In the genomic region with DNA sequence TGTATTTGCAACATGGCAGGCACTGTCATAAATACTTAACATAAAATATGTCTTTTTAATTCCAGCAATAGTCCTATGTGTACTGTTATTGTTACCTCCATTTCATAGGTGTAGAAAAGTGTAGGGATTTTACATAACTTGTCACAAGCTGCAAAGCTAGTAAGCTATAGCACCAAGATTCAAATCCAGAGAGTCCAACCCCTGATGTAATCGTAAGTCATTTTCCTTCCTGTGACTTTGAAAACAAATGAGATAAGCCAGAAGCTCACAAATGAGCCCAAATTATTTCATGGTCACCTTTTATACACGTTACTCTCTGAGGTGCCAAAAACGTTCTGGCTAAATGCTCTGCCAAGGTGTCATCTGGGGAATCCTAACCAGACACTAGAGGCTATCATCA, we compare ENCODE assay signal across 17 cellular contexts. TPM values are rescaled to one million over a fixed set of nuclear protein-coding genes. Genes with fewer than 3 reads are reported as not detected.
A peak's percentile ranks its signal among the peaks of the same experiment; 100 is the strongest.
DNase-seq lines count a peak whose midpoint lies in the region; ATAC-seq and TF ChIP-seq lines count a peak whose summit lies in the region.
"Had no signal": no experiment of that assay in that cellular context is flagged by ENCODE, and none has a peak within 500 bp of the region (broad histone marks: within the 10 kb centered on the region; RNA-seq: fewer than 3 reads in every experiment).

No MANE protein-coding gene starts in this region.

- peak overlapping the region; percentile 5 for H3K27ac Mint-ChIP-seq in activated T-cell treated with anti-CD3 and anti-CD28 coated beads, Interleukin-2, amount 50 U/mL, for 72 hours
- peak overlapping the region; percentile 32 for H3K27ac Mint-ChIP-seq in WTC11
- H3K27ac Mint-ChIP-seq in effector memory CD8-positive, alpha-beta T cell = peak overlapping the region; percentile 1 to 14
- H3K27ac Mint-ChIP-seq in stimulated activated effector memory CD8-positive, alpha-beta T cell treated with anti-CD3 and anti-CD28 coated beads, Interleukin-12 subunit alpha, Interleukin-12 subunit beta, amount 100 ng/mL, for 72 hours = peak overlapping the region; percentile 51
- H3K27ac Mint-ChIP-seq in activated naive CD4-positive, alpha-beta T cell treated with anti-CD3 and anti-CD28 coated beads, Interleukin-2, amount 50 U/mL, for 72 hours = no peak overlapping the region
- H3K27ac Mint-ChIP-seq: B cell, HFFc6 had no signal

- no peaks in the 10 kb centered on the region for H3K27me3 Mint-ChIP-seq in activated T-cell treated with anti-CD3 and anti-CD28 coated beads, Interleukin-2, amount 50 U/mL, for 72 hours (ENCODE audit: low read depth)
- no peaks in the 10 kb centered on the region for H3K27me3 Mint-ChIP-seq in WTC11 (ENCODE audit: low read depth)
- no peaks in the 10 kb centered on the region for H3K27me3 Mint-ChIP-seq in effector memory CD8-positive, alpha-beta T cell
- H3K27me3 Mint-ChIP-seq: B cell; CD8-positive, alpha-beta memory T cell had no signal

- peak overlapping the region in 1 of 2 donors; percentile 17 for H3K4me3 Mint-ChIP-seq in activated T-cell treated with anti-CD3 and anti-CD28 coated beads, Interleukin-2, amount 50 U/mL, for 72 hours
- no peak overlapping the region for H3K4me3 Mint-ChIP-seq in WTC11
- H3K4me3 Mint-ChIP-seq in effector memory CD8-positive, alpha-beta T cell = no peak overlapping the region
- no peak overlapping the region for H3K4me3 Mint-ChIP-seq in stimulated activated effector memory CD8-positive, alpha-beta T cell treated with anti-CD3 and anti-CD28 coated beads, Interleukin-12 subunit alpha, Interleukin-12 subunit beta, amount 100 ng/mL, for 72 hours
- H3K4me3 Mint-ChIP-seq: B cell, HFFc6 had no signal

- H3K36me3 Mint-ChIP-seq in activated T-cell treated with anti-CD3 and anti-CD28 coated beads, Interleukin-2, amount 50 U/mL, for 72 hours (ENCODE audit: insufficient read depth in 2 of 2) = peaks cover 0 to 2% of the 10 kb centered on the region in 2 donors
- peaks cover 2% of the 10 kb centered on the region; the same call in 1 of the 2 replicates for H3K36me3 Mint-ChIP-seq in WTC11
- no peaks in the 10 kb centered on the region for H3K36me3 Mint-ChIP-seq in effector memory CD8-positive, alpha-beta T cell (ENCODE audit: insufficient read depth)
- H3K36me3 Mint-ChIP-seq in stimulated activated effector memory CD8-positive, alpha-beta T cell treated with anti-CD3 and anti-CD28 coated beads, Interleukin-12 subunit alpha, Interleukin-12 subunit beta, amount 100 ng/mL, for 72 hours = no peaks in the 10 kb centered on the region
- H3K36me3 Mint-ChIP-seq in activated naive CD4-positive, alpha-beta T cell treated with anti-CD3 and anti-CD28 coated beads, Interleukin-2, amount 50 U/mL, for 72 hours = no peaks in the 10 kb centered on the region

- CTCF ChIA-PET in WTC11 (lab: Charles Lee) = interaction anchor here (1.2 to 2.9 kb wide), 2 partner anchors 11 to 17 kb away, joined by 4 to 23 read pairs; no protein-coding TSS in a partner anchor

- H3K9me3 Mint-ChIP-seq in activated T-cell treated with anti-CD3 and anti-CD28 coated beads, Interleukin-2, amount 50 U/mL, for 72 hours = no peaks in the 10 kb centered on the region
- H3K9me3 Mint-ChIP-seq in WTC11 = no peaks in the 10 kb centered on the region
- H3K9me3 Mint-ChIP-seq in effector memory CD8-positive, alpha-beta T cell = no peaks in the 10 kb centered on the region
- H3K9me3 Mint-ChIP-seq in stimulated activated effector memory CD8-positive, alpha-beta T cell treated with anti-CD3 and anti-CD28 coated beads, Interleukin-12 subunit alpha, Interleukin-12 subunit beta, amount 100 ng/mL, for 72 hours = no peaks in the 10 kb centered on the region
- H3K9me3 Mint-ChIP-seq in activated naive CD4-positive, alpha-beta T cell treated with anti-CD3 and anti-CD28 coated beads, Interleukin-2, amount 50 U/mL, for 72 hours = no peaks in the 10 kb centered on the region
- H3K9me3 Mint-ChIP-seq: CD8-positive, alpha-beta memory T cell; HFFc6 had no signal

- ATAC-seq in activated T-cell treated with anti-CD3 and anti-CD28 coated beads, Interleukin-2, amount 50 U/mL, for 72 hours (replicated peaks in 1 of 2) = peak in 1 of 2 donors; percentile 73
- no peak for ATAC-seq in WTC11
- ATAC-seq in effector memory CD8-positive, alpha-beta T cell (replicated peaks) = no peak
- no peak for ATAC-seq in stimulated activated effector memory CD8-positive, alpha-beta T cell treated with anti-CD3 and anti-CD28 coated beads, Interleukin-12 subunit alpha, Interleukin-12 subunit beta, amount 100 ng/mL, for 72 hours
- no peak for ATAC-seq in activated naive CD4-positive, alpha-beta T cell treated with anti-CD3 and anti-CD28 coated beads, Interleukin-2, amount 50 U/mL, for 72 hours

- TF ChIP-seq CTCF in WTC11 (IDR thresholded peaks at IDR 0.05) = no peak

- POLR2A ChIA-PET in WTC11 (lab: Charles Lee) = no interaction called here

- DNase-seq in activated T-cell treated with anti-CD3 and anti-CD28 coated beads, Interleukin-2, amount 50 U/mL, for 72 hours = no peak
- no peak for DNase-seq in activated T-cell treated with anti-CD3 and anti-CD28 coated beads, Interleukin-2, amount 50 U/mL, for 48 hours
- DNase-seq in WTC11 (ENCODE audit: low spot score) (no peak), T-helper 1 cell (no peak), NCI-H2171 (lab: John Stamatoyannopoulos, UW) (no peak)
- no peak for DNase-seq in effector memory CD8-positive, alpha-beta T cell
- no peak for DNase-seq in stimulated activated effector memory CD8-positive, alpha-beta T cell treated with anti-CD3 and anti-CD28 coated beads, Interleukin-12 subunit alpha, Interleukin-12 subunit beta, amount 100 ng/mL, for 72 hours (ENCODE audit: low spot score in 2 of 2)
- DNase-seq in activated naive CD4-positive, alpha-beta T cell treated with anti-CD3 and anti-CD28 coated beads, Interleukin-2, amount 50 U/mL, for 72 hours (ENCODE audit: low spot score in 2 of 2) = no peak
- DNase-seq: ACHN; C1 segment of cervical spinal cord; Caco-2; CD8-positive, alpha-beta memory T cell; DND-41; GDM1; HCEC 1CT; HFFc6 had no signal

- peaks cover 49% of the 10 kb centered on the region for H3K4me1 Mint-ChIP-seq in activated T-cell treated with anti-CD3 and anti-CD28 coated beads, Interleukin-2, amount 50 U/mL, for 72 hours (ENCODE audit: low read depth)
- H3K4me1 Mint-ChIP-seq in WTC11 = peaks cover 75% of the 10 kb centered on the region
- H3K4me1 Mint-ChIP-seq in effector memory CD8-positive, alpha-beta T cell (ENCODE audit: low read depth in 2 of 2) = peaks cover 47 to 51% of the 10 kb centered on the region in 2 donors
- peaks cover 54% of the 10 kb centered on the region for H3K4me1 Mint-ChIP-seq in stimulated activated effector memory CD8-positive, alpha-beta T cell treated with anti-CD3 and anti-CD28 coated beads, Interleukin-12 subunit alpha, Interleukin-12 subunit beta, amount 100 ng/mL, for 72 hours
- H3K4me1 Mint-ChIP-seq: B cell had no signal

TF ChIP-seq in WTC11, 78 proteins besides CTCF, POLR2A, EP300 and RAD21 (continues in another document):
- no peak for TF ChIP-seq ZNF121 (CRISPR knock-in tag; IDR thresholded peaks at IDR 0.05)
- TF ChIP-seq, protein P1, sequence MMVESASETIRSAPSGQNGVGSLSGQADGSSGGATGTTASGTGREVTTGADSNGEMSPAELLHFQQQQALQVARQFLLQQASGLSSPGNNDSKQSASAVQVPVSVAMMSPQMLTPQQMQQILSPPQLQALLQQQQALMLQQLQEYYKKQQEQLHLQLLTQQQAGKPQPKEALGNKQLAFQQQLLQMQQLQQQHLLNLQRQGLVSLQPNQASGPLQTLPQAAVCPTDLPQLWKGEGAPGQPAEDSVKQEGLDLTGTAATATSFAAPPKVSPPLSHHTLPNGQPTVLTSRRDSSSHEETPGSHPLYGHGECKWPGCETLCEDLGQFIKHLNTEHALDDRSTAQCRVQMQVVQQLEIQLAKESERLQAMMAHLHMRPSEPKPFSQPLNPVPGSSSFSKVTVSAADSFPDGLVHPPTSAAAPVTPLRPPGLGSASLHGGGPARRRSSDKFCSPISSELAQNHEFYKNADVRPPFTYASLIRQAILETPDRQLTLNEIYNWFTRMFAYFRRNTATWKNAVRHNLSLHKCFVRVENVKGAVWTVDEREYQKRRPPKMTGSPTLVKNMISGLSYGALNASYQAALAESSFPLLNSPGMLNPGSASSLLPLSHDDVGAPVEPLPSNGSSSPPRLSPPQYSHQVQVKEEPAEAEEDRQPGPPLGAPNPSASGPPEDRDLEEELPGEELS (CRISPR knock-in tag; IDR thresholded peaks at IDR 0.05) = no peak
- TF ChIP-seq, protein P2, sequence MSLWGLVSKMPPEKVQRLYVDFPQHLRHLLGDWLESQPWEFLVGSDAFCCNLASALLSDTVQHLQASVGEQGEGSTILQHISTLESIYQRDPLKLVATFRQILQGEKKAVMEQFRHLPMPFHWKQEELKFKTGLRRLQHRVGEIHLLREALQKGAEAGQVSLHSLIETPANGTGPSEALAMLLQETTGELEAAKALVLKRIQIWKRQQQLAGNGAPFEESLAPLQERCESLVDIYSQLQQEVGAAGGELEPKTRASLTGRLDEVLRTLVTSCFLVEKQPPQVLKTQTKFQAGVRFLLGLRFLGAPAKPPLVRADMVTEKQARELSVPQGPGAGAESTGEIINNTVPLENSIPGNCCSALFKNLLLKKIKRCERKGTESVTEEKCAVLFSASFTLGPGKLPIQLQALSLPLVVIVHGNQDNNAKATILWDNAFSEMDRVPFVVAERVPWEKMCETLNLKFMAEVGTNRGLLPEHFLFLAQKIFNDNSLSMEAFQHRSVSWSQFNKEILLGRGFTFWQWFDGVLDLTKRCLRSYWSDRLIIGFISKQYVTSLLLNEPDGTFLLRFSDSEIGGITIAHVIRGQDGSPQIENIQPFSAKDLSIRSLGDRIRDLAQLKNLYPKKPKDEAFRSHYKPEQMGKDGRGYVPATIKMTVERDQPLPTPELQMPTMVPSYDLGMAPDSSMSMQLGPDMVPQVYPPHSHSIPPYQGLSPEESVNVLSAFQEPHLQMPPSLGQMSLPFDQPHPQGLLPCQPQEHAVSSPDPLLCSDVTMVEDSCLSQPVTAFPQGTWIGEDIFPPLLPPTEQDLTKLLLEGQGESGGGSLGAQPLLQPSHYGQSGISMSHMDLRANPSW (CRISPR knock-in tag; conservative IDR thresholded peaks at IDR 0.05; ENCODE audit: low read depth) = no peak
- TF ChIP-seq, protein P3, sequence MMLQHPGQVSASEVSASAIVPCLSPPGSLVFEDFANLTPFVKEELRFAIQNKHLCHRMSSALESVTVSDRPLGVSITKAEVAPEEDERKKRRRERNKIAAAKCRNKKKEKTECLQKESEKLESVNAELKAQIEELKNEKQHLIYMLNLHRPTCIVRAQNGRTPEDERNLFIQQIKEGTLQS (CRISPR knock-in tag; conservative IDR thresholded peaks at IDR 0.05) = no peak
- no peak for TF ChIP-seq NFE2L1 (CRISPR knock-in tag; IDR thresholded peaks at IDR 0.05)
- no peak for TF ChIP-seq FOXJ3 (CRISPR knock-in tag; IDR thresholded peaks at IDR 0.05; ENCODE audit: borderline replicate concordance)
- no peak for TF ChIP-seq ZNF263 (CRISPR knock-in tag; IDR thresholded peaks at IDR 0.05; ENCODE audit: low read depth)

RNA-seq across cellular contexts. Expression of a gene that starts 23.8 kb away (rescaled TPM):
- 10 to 100 TPM; 32.2 to 43.2 TPM for total RNA-seq in activated T-cell treated with anti-CD3 and anti-CD28 coated beads, Interleukin-2, amount 50 U/mL, for 72 hours
- 50.3 to 53.0 TPM (median 51.9 TPM) in 3 replicates for total RNA-seq in WTC11 (2021)
- total RNA-seq in activated naive CD4-positive, alpha-beta T cell treated with anti-CD3 and anti-CD28 coated beads, Interleukin-2, amount 50 U/mL, for 72 hours = 10 to 100 TPM; 31.7 to 37.9 TPM

Comparison
In these comparisons a context has a peak if more than half of its experiments do, and no peak if none do; other contexts are left out.
1. H3K27ac Mint-ChIP-seq: peak in activated T-cell treated with anti-CD3 and anti-CD28 coated beads, Interleukin-2, amount 50 U/mL, for 72 hours (single experiment), WTC11 (single experiment), effector memory CD8-positive, alpha-beta T cell (2 of 2) and stimulated activated effector memory CD8-positive, alpha-beta T cell treated with anti-CD3 and anti-CD28 coated beads, Interleukin-12 subunit alpha, Interleukin-12 subunit beta, amount 100 ng/mL, for 72 hours (single experiment); none in activated naive CD4-positive, alpha-beta T cell treated with anti-CD3 and anti-CD28 coated beads, Interleukin-2, amount 50 U/mL, for 72 hours (0 of 2).